ENCODE assay signal across 24 cellular contexts in the genomic region with DNA sequence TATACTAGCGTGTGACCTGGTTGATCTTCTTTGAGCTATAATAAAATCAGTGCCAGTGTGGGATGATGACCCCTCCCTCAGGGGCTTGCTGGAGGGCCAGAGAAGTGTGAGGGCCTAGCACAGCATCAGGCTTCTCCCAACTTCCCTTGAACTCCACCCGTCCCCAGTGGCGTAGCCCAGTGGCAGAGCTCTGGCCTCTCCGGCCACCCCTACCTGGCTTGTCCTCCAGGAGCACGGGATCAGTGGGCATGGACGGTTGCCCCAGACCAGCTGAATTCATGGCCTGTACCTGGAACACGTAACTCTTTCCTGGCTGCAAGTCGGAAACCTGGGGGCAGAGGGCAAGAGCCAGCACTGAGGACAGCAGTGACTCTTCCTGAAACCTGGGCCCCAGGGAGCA.
"Had no signal": no experiment of that assay in that cellular context is flagged by ENCODE, and none has a peak within 500 bp of the region (broad histone marks: within the 10 kb centered on the region; RNA-seq: fewer than 3 reads in every experiment).

No MANE protein-coding gene starts in this region.

- DNase-seq: natural killer cell; nucleus accumbens; ovary; right cardiac atrium; right lobe of liver; sigmoid colon; stimulated activated CD4-positive, alpha-beta T cell treated with anti-CD3 and anti-CD28 coated beads, Interleukin-15, amount 100 ng/mL, for 24 hours; stimulated activated CD4-positive, alpha-beta T cell treated with anti-CD3 and anti-CD28 coated beads, Interleukin-2, amount 100 ng/mL, for 24 hours; stimulated activated CD4-positive, alpha-beta T cell treated with anti-CD3 and anti-CD28 coated beads, Interleukin-2, amount 100 ng/mL, for 48 hours; stimulated activated CD4-positive, alpha-beta T cell treated with anti-CD3 and anti-CD28 coated beads, Interleukin-4, amount 100 ng/mL, for 24 hours; stimulated activated naive B cell treated with anti-CD40 and anti-IgM and Interleukin-4, amounts not matched to agents 10 μg/mL and 1 μg/mL and 100 μg/mL, for 72 hours; stimulated activated naive CD4-positive, alpha-beta T cell treated with Interleukin-2 at 50 U/mL for 16 hours; stomach; thyroid gland; trophoblast cell; upper lobe of left lung had no signal

- ATAC-seq: natural killer cell; psoas muscle; right cardiac atrium; right lobe of liver; stimulated activated effector memory CD8-positive, alpha-beta T cell treated with anti-CD3 and anti-CD28 coated beads, Interleukin-12 subunit alpha, Interleukin-12 subunit beta, amount 100 ng/mL, for 72 hours; stimulated activated naive B cell treated with anti-CD40 and anti-IgM and Interleukin-4, amounts not matched to agents 10 μg/mL and 1 μg/mL and 100 μg/mL, for 72 hours had no signal

- H3K4me3 ChIP-seq: neural progenitor cell, ovary, psoas muscle, right lobe of liver, sigmoid colon, stomach, thoracic aorta, thyroid gland, tibial nerve, upper lobe of left lung, vagina had no signal

- H3K4me2 ChIP-seq: neural progenitor cell had no signal

- H3K36me3 ChIP-seq: neural progenitor cell, neutrophil, ovary, right lobe of liver, sigmoid colon, stomach, thoracic aorta, thyroid gland, tibial nerve, upper lobe of left lung, vagina had no signal

- H3K4me1 ChIP-seq: parathyroid adenoma had no signal

- H2AFZ ChIP-seq: neural progenitor cell, parathyroid adenoma had no signal

- H3K9me3 ChIP-seq: neutrophil, ovary, psoas muscle, right lobe of liver, sigmoid colon, stomach, thoracic aorta, thyroid gland, tibial nerve, upper lobe of left lung, vagina had no signal

- H3K79me2 ChIP-seq: parathyroid adenoma had no signal

- H3K27me3 ChIP-seq: neural progenitor cell, neutrophil, ovary, right lobe of liver, sigmoid colon, stomach, thyroid gland, tibial nerve, upper lobe of left lung, vagina had no signal

- H3K27ac ChIP-seq: neural progenitor cell, neutrophil, ovary, parathyroid adenoma, psoas muscle, right lobe of liver, sigmoid colon, stomach, thoracic aorta, thyroid gland, tibial nerve, upper lobe of left lung, vagina had no signal
